In genomic region chr11:15850992-15851615, GRCh38 we compare ENCODE assay signal across 19 cellular contexts.
A peak's percentile ranks its signal among the peaks of the same experiment; 100 is the strongest.
DNase-seq lines count a peak whose midpoint lies in the region; ATAC-seq and TF ChIP-seq lines count a peak whose summit lies in the region.
"Had no signal": no experiment of that assay in that cellular context is flagged by ENCODE, and none has a peak within 500 bp of the region (broad histone marks: within the 10 kb centered on the region; RNA-seq: fewer than 3 reads in every experiment).

No MANE protein-coding gene starts in this region.

- H3K36me3 ChIP-seq in tibial nerve (no peaks in the 10 kb centered on the region), colonic mucosa (no peaks in the 10 kb centered on the region)
- H3K36me3 ChIP-seq: cardiac muscle cell, SJSA1 had no signal

- no peaks in the 10 kb centered on the region for H3K36me3 Mint-ChIP-seq in neural crest cell (ENCODE audit: low read depth)

- WGBS in tibial nerve, 2 donors, result 28% methylated on average over 5 of the region's 5 CpGs

- H3K4me1 ChIP-seq in tibial nerve (peaks cover 0 to 8% (median 3%) of the 10 kb centered on the region in 4 donors), colonic mucosa (no peaks in the 10 kb centered on the region)
- H3K4me1 ChIP-seq: SJSA1 had no signal

- H3K27me3 ChIP-seq in tibial nerve (no peaks in the 10 kb centered on the region), colonic mucosa (no peaks in the 10 kb centered on the region)
- H3K27me3 ChIP-seq: cardiac muscle cell, SJSA1 had no signal

- no peak for TF ChIP-seq EP300 in tibial nerve (IDR thresholded peaks at IDR 0.05)

- no peak overlapping the region for H3K9ac ChIP-seq in colonic mucosa (ENCODE audit: low read depth in 2 of 2, low read length in 2 of 2)

- no peaks in the 10 kb centered on the region for H3K9me3 Mint-ChIP-seq in neural crest cell
- H3K9me3 Mint-ChIP-seq: activated T-helper 1 cell treated with anti-CD3 and anti-CD28 coated beads, Interleukin-12 subunit alpha, Interleukin-12 subunit beta, Interleukin-2, Interleukin-4 antibody, amounts not matched to agents 30 ng/mL and 10 ng/mL and 1 ng/mL, durations not matched to agents 14 hours and 24 hours and 36 hours; endodermal cell had no signal

- no peaks in the 10 kb centered on the region for H3K9me3 ChIP-seq in tibial nerve
- H3K9me3 ChIP-seq in colonic mucosa, result no peaks in the 10 kb centered on the region
- H3K9me3 ChIP-seq: SJSA1 had no signal

- peaks cover 36% of the 10 kb centered on the region for H3K4me1 Mint-ChIP-seq in neural crest cell

- TF ChIP-seq CTCF in neural crest cell (conservative IDR thresholded peaks at IDR 0.05) (no peak), tibial nerve (IDR thresholded peaks at IDR 0.05) (no peak), GM10266 (IDR thresholded peaks at IDR 0.05; ENCODE audit: control insufficient read depth, insufficient read depth, low read depth, missing control alignments) (no peak), colonic mucosa (IDR thresholded peaks at IDR 0.05) (no peak), GM13977 (IDR thresholded peaks at IDR 0.05; ENCODE audit: extremely low read depth, insufficient read depth, missing control alignments) (no peak)

- intact Hi-C loops in left cardiac atrium (cut with DNase I) (no loop called here), colonic mucosa (cut with DNase I) (loop anchor here (5.0 kb wide), 1 partner anchor 761 kb away; no protein-coding TSS in a partner anchor)

- ATAC-seq in left cardiac atrium, result peak; percentile 51 to 78
- ATAC-seq: GM12878 had no signal

- peak overlapping the region; percentile 66 for H3K27ac Mint-ChIP-seq in neural crest cell (ENCODE audit: unreplicated experiment)
- H3K27ac Mint-ChIP-seq: activated T-helper 1 cell treated with anti-CD3 and anti-CD28 coated beads, Interleukin-12 subunit alpha, Interleukin-12 subunit beta, Interleukin-2, Interleukin-4 antibody, amounts not matched to agents 30 ng/mL and 10 ng/mL and 1 ng/mL, durations not matched to agents 14 hours and 24 hours and 36 hours; endodermal cell had no signal

- H3K4me3 ChIP-seq in tibial nerve (no peak overlapping the region), colonic mucosa (no peak overlapping the region)
- H3K4me3 ChIP-seq: cardiac muscle cell, GM12878, SJSA1 had no signal

- peaks cover 5% of the 10 kb centered on the region for H3K27me3 Mint-ChIP-seq in neural crest cell (ENCODE audit: low read depth)

- DNase-seq in DMS 273 (lab: John Stamatoyannopoulos, UW; ENCODE audit: unreplicated experiment), result peak; percentile 6
- no peak for DNase-seq in DMS 273 treated with DMSO at 0.1 percent for 48 hours (lab: John Stamatoyannopoulos, UW)
- DNase-seq in left cardiac atrium, result no peak
- no peak for DNase-seq in neural crest cell (ENCODE audit: low read depth, low spot score)
- DNase-seq in tibial nerve (ENCODE audit: low spot score in 2 of 2), result no peak
- no peak for DNase-seq in GM10266 (ENCODE audit: extremely low spot score)
- no peak for DNase-seq in colonic mucosa
- DNase-seq in GM13977 (ENCODE audit: low spot score), result no peak
- DNase-seq: endodermal cell; KBM-7; NCI-H1048; NCI-H748 treated with DMSO at 0.1 percent for 48 hours; OCI-M1; stimulated activated CD4-positive, alpha-beta T cell treated with anti-CD3 and anti-CD28 coated beads, Interleukin-4, amount 100 ng/mL, for 1 hour had no signal

- no peak for TF ChIP-seq POLR2A in tibial nerve (IDR thresholded peaks at IDR 0.05)

- H3K4me3 Mint-ChIP-seq in neural crest cell, result no peak overlapping the region
- H3K4me3 Mint-ChIP-seq: activated T-helper 1 cell treated with anti-CD3 and anti-CD28 coated beads, Interleukin-12 subunit alpha, Interleukin-12 subunit beta, Interleukin-2, Interleukin-4 antibody, amounts not matched to agents 30 ng/mL and 10 ng/mL and 1 ng/mL, durations not matched to agents 14 hours and 24 hours and 36 hours; endodermal cell had no signal

- H3K27ac ChIP-seq in tibial nerve (peak overlapping the region in 3 of 4 donors; percentile 32 to 53 (median 32)), colonic mucosa (no peak overlapping the region)
- H3K27ac ChIP-seq: 22Rv1, cardiac muscle cell, SJSA1 had no signal

- in situ Hi-C loops in GM13977 (cut with MboI; ENCODE audit: low pct_unique_long_range_greater_than_20kb, low sequenced_read_pairs, unreplicated experiment), result no loop called here
